In genomic region chrX:9473708-9474107, GRCh38 we compare ENCODE assay signal across 28 cellular contexts.
"Had no signal": no experiment of that assay in that cellular context is flagged by ENCODE, and none has a peak within 500 bp of the region (broad histone marks: within the 10 kb centered on the region; RNA-seq: fewer than 3 reads in every experiment).

No MANE protein-coding gene starts in this region.

- H3K27ac Mint-ChIP-seq: dendritic cell treated with granulocyte-macrophage colony-stimulating factor and Interleukin-4, amounts not matched to agents 40 ng/mL and 50 ng/mL, for 4 days; effector memory CD8-positive, alpha-beta T cell; endodermal cell; mesothelial cell of epicardium; naive B cell had no signal

- H3K36me3 ChIP-seq: colonic mucosa, esophagus squamous epithelium, gastrocnemius medialis, heart right ventricle, left lung, lower lobe of right lung had no signal

- FAIRE-seq: endometrium, islet of Langerhans, keratinocyte had no signal

- H3K27me3 ChIP-seq: colonic mucosa, esophagus squamous epithelium, gastrocnemius medialis, left lung had no signal

- H3K4me3 ChIP-seq: colonic mucosa, esophagus squamous epithelium, gastrocnemius medialis, heart right ventricle, left lung, lower lobe of right lung, mucosa of descending colon had no signal

- H3K9me3 Mint-ChIP-seq: dendritic cell treated with granulocyte-macrophage colony-stimulating factor and Interleukin-4, amounts not matched to agents 40 ng/mL and 50 ng/mL, for 4 days; effector memory CD8-positive, alpha-beta T cell had no signal

- H3K4me1 ChIP-seq: colonic mucosa, gastrocnemius medialis, left lung, lower lobe of right lung had no signal

- H3K27me3 Mint-ChIP-seq: dendritic cell treated with granulocyte-macrophage colony-stimulating factor and Interleukin-4, amounts not matched to agents 40 ng/mL and 50 ng/mL, for 4 days; effector memory CD8-positive, alpha-beta T cell; naive B cell had no signal

- H3K9me3 ChIP-seq: colonic mucosa, esophagus squamous epithelium, gastrocnemius medialis, heart right ventricle, left lung, lower lobe of right lung, mucosa of descending colon had no signal

- H3K4me3 Mint-ChIP-seq: dendritic cell treated with granulocyte-macrophage colony-stimulating factor and Interleukin-4, amounts not matched to agents 40 ng/mL and 50 ng/mL, for 4 days; effector memory CD8-positive, alpha-beta T cell; endodermal cell; mesothelial cell of epicardium; naive B cell had no signal

- DNase-seq: colonic mucosa; cortex of kidney; effector CD8-positive, alpha-beta T cell; effector memory CD8-positive, alpha-beta T cell; endodermal cell; erythroblast; esophagus squamous epithelium; foreskin fibroblast; foreskin melanocyte; gastrocnemius medialis; glutamatergic neuron; head of caudate nucleus; heart right ventricle; hippocampal formation; left cardiac atrium; left lung; left ventricle myocardium superior; lower lobe of right lung; mesenchymal stem cell; mucosa of descending colon; naive B cell had no signal

- ATAC-seq: effector memory CD8-positive, alpha-beta T cell; esophagus mucosa; gastrocnemius medialis; heart right ventricle; left cardiac atrium; left lung; left ventricle myocardium superior; lower lobe of right lung; mucosa of descending colon had no signal

- H3K27ac ChIP-seq: colonic mucosa, epithelial cell of prostate, esophagus squamous epithelium, gastrocnemius medialis, heart right ventricle, left lung, lower lobe of right lung had no signal
